ENCODE assay signal across 8 cellular contexts in genomic region chr11:11966826-11967668, GRCh38. TPM values are rescaled to one million over a fixed set of nuclear protein-coding genes. Genes with fewer than 3 reads are reported as not detected.
DNase-seq lines count a peak whose midpoint lies in the region; ATAC-seq and TF ChIP-seq lines count a peak whose summit lies in the region.

No MANE protein-coding gene starts in this region.

- H3K27me3 ChIP-seq in lower lobe of right lung (ENCODE audit: low read depth) = no peaks in the 10 kb centered on the region

- H3K4me1 ChIP-seq in lower lobe of right lung = peaks cover 8% of the 10 kb centered on the region

- no peak overlapping the region for H3K4me3 ChIP-seq in lower lobe of right lung

- H3K27me3 Mint-ChIP-seq in activated B cell treated with CpG ODN at 0.5 μM for 24 hours = peaks cover 11% of the 10 kb centered on the region

- no peaks in the 10 kb centered on the region for H3K4me1 Mint-ChIP-seq in activated B cell treated with CpG ODN at 0.5 μM for 24 hours

- no peak for TF ChIP-seq CTCF in activated B cell treated with CpG ODN at 0.5 μM for 24 hours (IDR thresholded peaks at IDR 0.05)
- TF ChIP-seq CTCF in lower lobe of right lung (IDR thresholded peaks at IDR 0.05) = peak; percentile 79

- intact Hi-C loops in activated B cell treated with CpG ODN at 0.5 μM for 24 hours (cut with micrococcal nuclease) = loop anchor here (2.0 kb wide), 1 partner anchor 168 kb away; no protein-coding TSS in a partner anchor
- intact Hi-C loops in lower lobe of right lung (cut with DNase I) = no loop called here

- CTCF ChIA-PET in activated B cell treated with CpG ODN at 0.5 μM for 24 hours (lab: Charles Lee) = interaction anchor here (1.2 to 2.0 kb wide), 3 partner anchors 20 to 169 kb away, joined by 3 to 10 read pairs (median 4); no protein-coding TSS in a partner anchor

- no peak overlapping the region for H3K27ac Mint-ChIP-seq in activated B cell treated with CpG ODN at 0.5 μM for 24 hours

- ATAC-seq in HG02571 (IDR thresholded peaks at IDR 0.05; ENCODE audit: unreplicated experiment) (peak; percentile 85), activated B cell treated with CpG ODN at 0.5 μM for 24 hours (ENCODE audit: low read depth) (peak; percentile 81), lower lobe of right lung (peak; percentile 79 to 87)

- no peak overlapping the region for H3K27ac ChIP-seq in lower lobe of right lung

- POLR2A ChIA-PET in activated B cell treated with CpG ODN at 0.5 μM for 24 hours (lab: Charles Lee) = no interaction called here

- H3K36me3 Mint-ChIP-seq in activated B cell treated with CpG ODN at 0.5 μM for 24 hours (ENCODE audit: low read depth) = no peaks in the 10 kb centered on the region

- H3K9me3 ChIP-seq in lower lobe of right lung = no peaks in the 10 kb centered on the region

- H3K4me3 Mint-ChIP-seq in activated B cell treated with CpG ODN at 0.5 μM for 24 hours = no peak overlapping the region

- DNase-seq in NOMO-1 (lab: John Stamatoyannopoulos, UW; ENCODE audit: unreplicated experiment in 2 of 2) = peak; percentile 4 to 30
- DNase-seq in NOMO-1 treated with dmso at 0.1 percent for 144 hours (lab: John Stamatoyannopoulos, UW; ENCODE audit: unreplicated experiment) = no peak
- DNase-seq in NCI-H1048 (lab: John Stamatoyannopoulos, UW) = peak; percentile 48
- DNase-seq in activated B cell treated with CpG ODN at 0.5 μM for 24 hours = peak; percentile 42
- peak; percentile 44 for DNase-seq in central memory CD4-positive, alpha-beta T cell
- peak; percentile 78 for DNase-seq in lower lobe of right lung
- DNase-seq in stimulated activated CD8-positive, alpha-beta memory T cell treated with anti-CD3 and anti-CD28 coated beads, Interleukin-15, amount 100 ng/mL, for 4 hours (ENCODE audit: low read depth in 2 of 2) = peak; percentile 9 to 27

- H3K36me3 ChIP-seq in lower lobe of right lung = no peaks in the 10 kb centered on the region

- H3K9me3 Mint-ChIP-seq in activated B cell treated with CpG ODN at 0.5 μM for 24 hours = no peaks in the 10 kb centered on the region

RNA-seq across cellular contexts. Expression of gene DKK3, which starts 41.4 kb away (rescaled TPM):
- 0.12 TPM in 1 of 2 replicates, not detected in the other for total RNA-seq in activated B cell treated with CpG ODN at 0.5 μM for 24 hours
- total RNA-seq in lower lobe of right lung = 111 TPM

Comparison
In these comparisons a context has a peak if more than half of its experiments do, and no peak if none do; other contexts are left out.
1. RNA of gene DKK3, which starts 41.4 kb away (total RNA-seq): 111 TPM in lower lobe of right lung (single experiment); 0.12 TPM in activated B cell treated with CpG ODN at 0.5 μM for 24 hours; every median in the first group is over 10 times any median in the second.
2. Peak in every context shown above with its lines, with median percentiles within 50 percentile points of each other: ATAC-seq.